ENCODE assay signal across 8 cellular contexts in genomic region chr5:133050500-133050899, GRCh38. TPM values are rescaled to one million over a fixed set of nuclear protein-coding genes. Genes with fewer than 3 reads are reported as not detected.
DNase-seq lines count a peak whose midpoint lies in the region; ATAC-seq and TF ChIP-seq lines count a peak whose summit lies in the region.

No MANE protein-coding gene starts in this region.

- 36% methylated on average over 3 of the region's 3 CpGs for whole genome bisulfite sequencing in suprapubic skin

- no peak for ATAC-seq in HG02623 (IDR thresholded peaks at IDR 0.05; ENCODE audit: unreplicated experiment)
- no peak for ATAC-seq in omental fat pad (ENCODE audit: low FRiP score)

- peaks cover 2% of the 10 kb centered on the region for H3K27me3 Mint-ChIP-seq in activated CD4-positive, alpha-beta T cell treated with anti-CD3 and anti-CD28 coated beads, Interleukin-2, amount 10 ng/mL, durations not matched to agents 24 days and 14 days
- H3K27me3 Mint-ChIP-seq in activated naive CD8-positive, alpha-beta T cell treated with anti-CD3 and anti-CD28 coated beads for 36 hours = no peaks in the 10 kb centered on the region
- peaks cover 7 to 19% (median 10%) of the 10 kb centered on the region in 3 donors for H3K27me3 Mint-ChIP-seq in immature natural killer cell (ENCODE audit: low read depth in 3 of 3)

- peaks cover 13% of the 10 kb centered on the region for H3K36me3 Mint-ChIP-seq in activated CD4-positive, alpha-beta T cell treated with anti-CD3 and anti-CD28 coated beads, Interleukin-2, amount 10 ng/mL, durations not matched to agents 24 days and 14 days (ENCODE audit: low read depth)
- H3K36me3 Mint-ChIP-seq in activated naive CD8-positive, alpha-beta T cell treated with anti-CD3 and anti-CD28 coated beads for 36 hours = peaks cover 27% of the 10 kb centered on the region
- no peaks in the 10 kb centered on the region for H3K36me3 Mint-ChIP-seq in immature natural killer cell

- H3K4me1 Mint-ChIP-seq in activated CD4-positive, alpha-beta T cell treated with anti-CD3 and anti-CD28 coated beads, Interleukin-2, amount 10 ng/mL, durations not matched to agents 24 days and 14 days = peaks cover 19% of the 10 kb centered on the region
- peaks cover 20% of the 10 kb centered on the region for H3K4me1 Mint-ChIP-seq in activated naive CD8-positive, alpha-beta T cell treated with anti-CD3 and anti-CD28 coated beads for 36 hours
- peaks cover 47 to 49% of the 10 kb centered on the region in 2 donors for H3K4me1 Mint-ChIP-seq in immature natural killer cell

- no peaks in the 10 kb centered on the region for H3K9me3 Mint-ChIP-seq in activated CD4-positive, alpha-beta T cell treated with anti-CD3 and anti-CD28 coated beads, Interleukin-2, amount 10 ng/mL, durations not matched to agents 24 days and 14 days
- H3K9me3 Mint-ChIP-seq in activated naive CD8-positive, alpha-beta T cell treated with anti-CD3 and anti-CD28 coated beads for 36 hours = no peaks in the 10 kb centered on the region
- H3K9me3 Mint-ChIP-seq in immature natural killer cell = no peaks in the 10 kb centered on the region

- H3K27ac Mint-ChIP-seq in activated CD4-positive, alpha-beta T cell treated with anti-CD3 and anti-CD28 coated beads, Interleukin-2, amount 10 ng/mL, durations not matched to agents 24 days and 14 days = peak overlapping the region; percentile 99
- peak overlapping the region; percentile 99 for H3K27ac Mint-ChIP-seq in activated naive CD8-positive, alpha-beta T cell treated with anti-CD3 and anti-CD28 coated beads for 36 hours
- peak overlapping the region; percentile 99 to 100 (median 100) for H3K27ac Mint-ChIP-seq in immature natural killer cell

- peak overlapping the region; percentile 82 for H3K4me3 ChIP-seq in suprapubic skin

- no peaks in the 10 kb centered on the region for H3K36me3 ChIP-seq in suprapubic skin

- peak; percentile 63 for DNase-seq in activated CD4-positive, alpha-beta T cell treated with anti-CD3 and anti-CD28 coated beads, Interleukin-2, amount 10 ng/mL, durations not matched to agents 24 days and 14 days
- no peak for DNase-seq in activated CD4-positive, alpha-beta T cell treated with anti-CD3 and anti-CD28 coated beads, Interleukin-2, amount 50 U/mL, for 48 hours
- DNase-seq in activated naive CD8-positive, alpha-beta T cell treated with anti-CD3 and anti-CD28 coated beads for 36 hours = no peak
- DNase-seq in immature natural killer cell (no peak), suprapubic skin (ENCODE audit: low spot score in 2 of 2) (no peak), omental fat pad (ENCODE audit: low spot score) (no peak)
- no peak for DNase-seq in activated effector memory CD4-positive, alpha-beta T cell treated with Interleukin-2 at 50 U/mL for 16 hours

- H3K9me3 ChIP-seq in suprapubic skin = no peaks in the 10 kb centered on the region

- TF ChIP-seq EP300 in suprapubic skin (IDR thresholded peaks at IDR 0.05) = no peak

- no peak for TF ChIP-seq POLR2A in suprapubic skin (IDR thresholded peaks at IDR 0.05)

- H3K27ac ChIP-seq in suprapubic skin = peak overlapping the region; percentile 97

- no peaks in the 10 kb centered on the region for H3K27me3 ChIP-seq in suprapubic skin

- intact Hi-C loops in activated CD4-positive, alpha-beta T cell treated with anti-CD3 and anti-CD28 coated beads, Interleukin-2, amount 10 ng/mL, durations not matched to agents 24 days and 14 days (cut with micrococcal nuclease) = loop anchor here (5.0 to 10.0 kb wide), 4 partner anchors 218 to 1416 kb away; partner anchors contain the start of genes RAPGEF6, SHROOM1, SKP1 and UBE2B

- H3K4me3 Mint-ChIP-seq in activated CD4-positive, alpha-beta T cell treated with anti-CD3 and anti-CD28 coated beads, Interleukin-2, amount 10 ng/mL, durations not matched to agents 24 days and 14 days = peak overlapping the region; percentile 89
- H3K4me3 Mint-ChIP-seq in activated naive CD8-positive, alpha-beta T cell treated with anti-CD3 and anti-CD28 coated beads for 36 hours = peak overlapping the region; percentile 97
- peak overlapping the region; percentile 96 to 98 (median 97) for H3K4me3 Mint-ChIP-seq in immature natural killer cell

- TF ChIP-seq CTCF in suprapubic skin (IDR thresholded peaks at IDR 0.05) (no peak), omental fat pad (IDR thresholded peaks at IDR 0.05) (no peak)

- peaks cover 32% of the 10 kb centered on the region for H3K4me1 ChIP-seq in suprapubic skin

RNA-seq across cellular contexts. Expression of gene HSPA4, which starts 1.3 kb away (rescaled TPM):
- 267 and 270 TPM in 2 replicates for total RNA-seq in activated CD4-positive, alpha-beta T cell treated with anti-CD3 and anti-CD28 coated beads, Interleukin-2, amount 10 ng/mL, durations not matched to agents 24 days and 14 days
- 100 to 1,000 TPM; 296 to 302 TPM for total RNA-seq in activated naive CD8-positive, alpha-beta T cell treated with anti-CD3 and anti-CD28 coated beads for 36 hours
- 10 to 100 TPM; 17.3 to 51.3 (median 32.3) TPM for polyA plus RNA-seq in immature natural killer cell
- total RNA-seq in suprapubic skin (10 to 100 TPM; 38.0 to 50.2 (median 47.3) TPM), omental fat pad (10 to 100 TPM; 43.3 to 81.7 (median 61.5) TPM)

RNA-seq across cellular contexts. Expression of gene ZCCHC10, which starts 24.2 kb away (rescaled TPM):
- 32.2 and 36.0 TPM in 2 replicates for total RNA-seq in activated CD4-positive, alpha-beta T cell treated with anti-CD3 and anti-CD28 coated beads, Interleukin-2, amount 10 ng/mL, durations not matched to agents 24 days and 14 days
- total RNA-seq in activated naive CD8-positive, alpha-beta T cell treated with anti-CD3 and anti-CD28 coated beads for 36 hours = 10 to 100 TPM; 31.2 to 33.5 TPM
- 10 to 100 TPM; 44.4 to 47.6 (median 44.5) TPM for polyA plus RNA-seq in immature natural killer cell
- total RNA-seq in suprapubic skin (10 to 100 TPM; 10.1 to 22.0 (median 19.1) TPM), omental fat pad (10 to 100 TPM; 13.8 to 21.4 (median 16.9) TPM)
